Comparison of ENCODE assay signal across 8 cellular contexts in the genomic region with DNA sequence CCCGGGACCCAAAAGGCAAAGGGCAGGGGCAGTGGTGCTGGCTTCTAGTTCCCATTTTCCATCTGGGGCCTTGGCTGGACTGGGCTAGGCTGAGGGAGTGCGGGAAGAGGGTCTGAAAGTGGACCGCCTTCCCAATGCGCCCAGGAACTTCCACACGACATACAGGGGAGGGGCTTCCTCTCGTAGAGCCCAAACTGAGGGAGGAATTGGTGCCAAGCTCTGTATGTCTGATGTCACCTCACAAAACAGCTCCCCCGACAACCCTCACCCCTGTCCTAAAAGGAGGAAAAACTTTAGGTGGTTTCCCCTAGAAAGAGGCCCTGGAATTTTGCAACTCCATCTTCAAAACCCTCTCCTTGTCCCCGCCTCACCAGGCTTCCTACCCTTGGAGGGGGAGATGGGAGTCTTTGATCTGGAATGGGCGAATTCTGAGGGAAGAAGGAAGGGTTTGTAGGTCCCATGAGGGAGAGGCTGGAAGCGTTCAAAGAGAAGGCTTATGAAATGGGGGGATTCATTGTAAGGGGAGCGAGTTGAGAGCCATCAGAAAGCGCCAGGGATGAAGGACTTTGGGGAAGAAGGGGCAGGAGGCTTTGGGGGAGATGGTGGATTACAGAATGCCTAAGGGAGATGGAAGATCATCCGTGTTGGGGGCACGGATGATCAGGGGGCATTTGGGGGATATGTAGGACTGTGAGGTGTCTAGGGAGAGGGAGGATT. TPM values are rescaled to one million over a fixed set of nuclear protein-coding genes. Genes with fewer than 3 reads are reported as not detected.
DNase-seq lines count a peak whose midpoint lies in the region; ATAC-seq and TF ChIP-seq lines count a peak whose summit lies in the region.

No MANE protein-coding gene starts in this region.

- H3K4me1 ChIP-seq in CD4-positive, alpha-beta memory T cell (ENCODE audit: insufficient read depth, low read length): peaks cover 42% of the 10 kb centered on the region
- H3K4me1 ChIP-seq in naive thymus-derived CD4-positive, alpha-beta T cell (ENCODE audit: control insufficient read depth in 2 of 2, insufficient read depth in 2 of 2, low read length in 2 of 2): peaks cover 24 to 25% of the 10 kb centered on the region in 2 donors

- no peak for ATAC-seq in naive thymus-derived CD4-positive, alpha-beta T cell
- no peak for ATAC-seq in HG03108 (IDR thresholded peaks at IDR 0.05; ENCODE audit: unreplicated experiment)
- ATAC-seq in GM18867 (IDR thresholded peaks at IDR 0.05; ENCODE audit: unreplicated experiment): no peak
- ATAC-seq in HG03565 (IDR thresholded peaks at IDR 0.05; ENCODE audit: unreplicated experiment): no peak
- no peak for ATAC-seq in GM21515 (IDR thresholded peaks at IDR 0.05; ENCODE audit: unreplicated experiment)

- H3K9me3 Mint-ChIP-seq in CD4-positive, alpha-beta memory T cell: peaks cover 0 to 2% (median 0%) of the 10 kb centered on the region in 8 donors
- peaks cover 0 to 2% (median 0%) of the 10 kb centered on the region in 11 donors for H3K9me3 Mint-ChIP-seq in naive thymus-derived CD4-positive, alpha-beta T cell

- H3K36me3 ChIP-seq in CD4-positive, alpha-beta memory T cell (ENCODE audit: insufficient read depth, low read length): no peaks in the 10 kb centered on the region
- H3K36me3 ChIP-seq in naive thymus-derived CD4-positive, alpha-beta T cell (ENCODE audit: control insufficient read depth in 2 of 3, insufficient read depth in 3 of 3, low read length in 3 of 3): peaks cover 0 to 4% (median 0%) of the 10 kb centered on the region in 3 experiments

- H3K4me3 Mint-ChIP-seq in CD4-positive, alpha-beta memory T cell: peak overlapping the region; percentile 94 to 98 (median 96)
- peak overlapping the region; percentile 84 to 97 (median 94) for H3K4me3 Mint-ChIP-seq in naive thymus-derived CD4-positive, alpha-beta T cell

- intact Hi-C loops in CD4-positive, alpha-beta memory T cell (cut with micrococcal nuclease): loop anchor here (1.0 to 5.0 kb wide), 8 partner anchors 21 to 447 kb away; a partner anchor contains a TSS
- intact Hi-C loops in dorsolateral prefrontal cortex (cut with DNase I): loop anchor here (1.0 to 10.0 kb wide), 5 partner anchors 15 to 155 kb away; no protein-coding TSS in a partner anchor
- intact Hi-C loops in naive thymus-derived CD4-positive, alpha-beta T cell (cut with micrococcal nuclease): loop anchor here (1.0 to 10.0 kb wide), 18 partner anchors 21 to 1245 kb away; a partner anchor contains a TSS

- H3K27me3 Mint-ChIP-seq in CD4-positive, alpha-beta memory T cell: no peaks in the 10 kb centered on the region
- H3K27me3 Mint-ChIP-seq in naive thymus-derived CD4-positive, alpha-beta T cell: peaks cover 0 to 15% (median 0%) of the 10 kb centered on the region in 5 donors

- peaks cover 0 to 6% of the 10 kb centered on the region in 2 donors for H3K36me3 Mint-ChIP-seq in CD4-positive, alpha-beta memory T cell
- no peaks in the 10 kb centered on the region for H3K36me3 Mint-ChIP-seq in naive thymus-derived CD4-positive, alpha-beta T cell

- peak overlapping the region; percentile 96 for H3K27ac ChIP-seq in CD4-positive, alpha-beta memory T cell (ENCODE audit: low read depth, low read length)
- H3K27ac ChIP-seq in dorsolateral prefrontal cortex: peak overlapping the region in 58 of 59 donors; percentile 32 to 99 (median 92)
- peak overlapping the region; percentile 88 for H3K27ac ChIP-seq in naive thymus-derived CD4-positive, alpha-beta T cell (ENCODE audit: low read depth, low read length)

- H3K4me1 Mint-ChIP-seq in CD4-positive, alpha-beta memory T cell: peaks cover 35 to 61% (median 48%) of the 10 kb centered on the region in 4 donors
- peaks cover 33 to 62% (median 57%) of the 10 kb centered on the region in 7 donors for H3K4me1 Mint-ChIP-seq in naive thymus-derived CD4-positive, alpha-beta T cell

- H3K9me3 ChIP-seq in CD4-positive, alpha-beta memory T cell (ENCODE audit: control insufficient read depth in 1 of 2, low read length in 2 of 2): no peaks in the 10 kb centered on the region
- no peaks in the 10 kb centered on the region for H3K9me3 ChIP-seq in naive thymus-derived CD4-positive, alpha-beta T cell (ENCODE audit: control insufficient read depth in 2 of 3, low read length in 3 of 3)

- peak in 2 of 5 donors; percentile 6 to 19 for DNase-seq in CD4-positive, alpha-beta memory T cell
- peak; percentile 20 for DNase-seq in NAMALWA (ENCODE audit: low spot score)
- DNase-seq in dorsolateral prefrontal cortex: peak in 1 of 10 donors; percentile 33
- peak in 1 of 9 donors; percentile 19 for DNase-seq in naive thymus-derived CD4-positive, alpha-beta T cell

- TF ChIP-seq CTCF in dorsolateral prefrontal cortex (IDR thresholded peaks at IDR 0.05 in 54 of 56, conservative IDR thresholded peaks at IDR 0.05 in 2 of 56; ENCODE audit: low read depth in 1 of 56, partially characterized antibody in 56 of 56): no peak

- peak overlapping the region; percentile 82 to 97 for H3K4me3 ChIP-seq in CD4-positive, alpha-beta memory T cell (ENCODE audit: low read length in 2 of 2)
- H3K4me3 ChIP-seq in dorsolateral prefrontal cortex: peak overlapping the region; percentile 66 to 98 (median 87)
- H3K4me3 ChIP-seq in naive thymus-derived CD4-positive, alpha-beta T cell (ENCODE audit: low read length): peak overlapping the region; percentile 92

- H3K27ac Mint-ChIP-seq in CD4-positive, alpha-beta memory T cell: peak overlapping the region; percentile 91 to 99 (median 98)
- H3K27ac Mint-ChIP-seq in naive thymus-derived CD4-positive, alpha-beta T cell: peak overlapping the region; percentile 77 to 97 (median 90)

- H3K27me3 ChIP-seq in CD4-positive, alpha-beta memory T cell (ENCODE audit: insufficient read depth, low read length): no peaks in the 10 kb centered on the region
- no peaks in the 10 kb centered on the region for H3K27me3 ChIP-seq in dorsolateral prefrontal cortex
- no peaks in the 10 kb centered on the region for H3K27me3 ChIP-seq in naive thymus-derived CD4-positive, alpha-beta T cell (ENCODE audit: control insufficient read depth in 2 of 2, insufficient read depth in 2 of 2, low read length in 2 of 2)

- POLR2A ChIA-PET in CD4-positive, alpha-beta memory T cell (lab: Charles Lee; ENCODE audit: partially characterized antibody): interaction anchor here (0.6 to 2.0 kb wide), 3 partner anchors 8 to 74 kb away, joined by 3 to 9 read pairs (median 4); no protein-coding TSS in a partner anchor
- POLR2A ChIA-PET in naive thymus-derived CD4-positive, alpha-beta T cell (lab: Charles Lee): interaction anchor here (0.5 to 1.3 kb wide), 2 partner anchors 21 to 1191 kb away, joined by 5 read pairs; no protein-coding TSS in a partner anchor

- CTCF ChIA-PET in CD4-positive, alpha-beta memory T cell (lab: Charles Lee; ENCODE audit: partially characterized antibody): interaction anchor here (0.9 to 3.8 kb wide), 4 partner anchors 9 to 34 kb away, joined by 3 to 20 read pairs (median 8); no protein-coding TSS in a partner anchor
- CTCF ChIA-PET in naive thymus-derived CD4-positive, alpha-beta T cell (lab: Charles Lee): interaction anchor here (0.7 to 1.5 kb wide), 2 partner anchors 34 to 74 kb away, joined by 3 to 9 read pairs; no protein-coding TSS in a partner anchor

RNA-seq across cellular contexts. Expression of a gene that starts 0.9 kb away (rescaled TPM):
- 10 to 100 TPM; 24.0 TPM for total RNA-seq in CD4-positive, alpha-beta memory T cell
- polyA plus RNA-seq in CD4-positive, alpha-beta memory T cell: 10 to 100 TPM; 23.6 to 48.1 TPM
- total RNA-seq in dorsolateral prefrontal cortex: 100 to 1,000 TPM in 4 of 120 experiments, 10 to 100 TPM in 116; 20.7 to 126 (median 43.1) TPM
- 10 to 100 TPM; 19.2 to 36.2 (median 22.1) TPM for total RNA-seq in naive thymus-derived CD4-positive, alpha-beta T cell
- 10 to 100 TPM; 30.0 to 35.2 TPM for polyA plus RNA-seq in naive thymus-derived CD4-positive, alpha-beta T cell

RNA-seq across cellular contexts. Expression of a gene that starts 20.6 kb away (rescaled TPM):
- 10 to 100 TPM; 41.4 to 45.0 TPM for total RNA-seq in CD4-positive, alpha-beta memory T cell
- polyA plus RNA-seq in CD4-positive, alpha-beta memory T cell: 10 to 100 TPM in 1 of 2 donors, 1 to 10 TPM in 1; 3.0 to 15.7 TPM
- total RNA-seq in dorsolateral prefrontal cortex: 10 to 100 TPM; 18.4 to 41.8 (median 27.7) TPM
- total RNA-seq in naive thymus-derived CD4-positive, alpha-beta T cell: 10 to 100 TPM; 21.7 to 40.0 (median 31.8) TPM
- 10 to 100 TPM; 10.1 to 15.5 TPM for polyA plus RNA-seq in naive thymus-derived CD4-positive, alpha-beta T cell

RNA-seq across cellular contexts. Expression of a gene that starts 46.3 kb away (rescaled TPM):
- total RNA-seq in CD4-positive, alpha-beta memory T cell: under 1 TPM in 1 of 2 experiments, not detected in 1; 0.17 TPM
- polyA plus RNA-seq in CD4-positive, alpha-beta memory T cell: not detected
- total RNA-seq in dorsolateral prefrontal cortex: 1 to 10 TPM in 8 of 120 experiments, under 1 TPM in 77, not detected in 35; 0.12 to 2.1 (median 0.49) TPM
- total RNA-seq in naive thymus-derived CD4-positive, alpha-beta T cell: under 1 TPM in 1 of 5 experiments, not detected in 4; 0.81 TPM
- not detected for polyA plus RNA-seq in naive thymus-derived CD4-positive, alpha-beta T cell
